In the genomic region with DNA sequence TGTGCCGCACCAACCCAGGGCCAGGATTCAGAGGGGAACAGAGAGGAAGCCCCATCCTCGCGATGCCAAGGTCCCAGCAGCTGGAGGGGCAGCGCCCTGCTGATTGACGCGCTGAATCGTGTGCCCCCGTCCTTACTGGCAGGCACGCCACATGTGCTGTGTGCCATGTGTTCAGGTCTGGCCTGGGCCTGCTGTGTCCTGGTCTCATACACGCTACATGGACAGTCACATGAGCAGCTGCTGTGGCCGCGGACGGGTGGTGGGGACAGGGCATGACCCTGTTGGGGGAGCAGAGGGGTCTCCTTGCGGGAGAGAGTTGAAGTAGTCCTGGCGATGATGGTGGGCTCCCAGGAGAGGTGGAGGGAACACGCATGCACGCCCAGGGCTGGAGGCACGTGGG, we compare ENCODE assay signal across 2 cellular contexts.
TF ChIP-seq lines count a peak whose summit lies in the region.

No MANE protein-coding gene starts in this region.

TF ChIP-seq in IMR-90, 13 proteins besides CTCF, POLR2A, EP300 and RAD21:
- TF ChIP-seq CHD1 (IDR thresholded peaks at IDR 0.05; ENCODE audit: low read depth, low read length) (no peak), RFX5 (IDR thresholded peaks at IDR 0.05; ENCODE audit: low read depth, low read length) (no peak), RCOR1 (IDR thresholded peaks at IDR 0.05; ENCODE audit: insufficient replicate concordance, low read length) (no peak), NFE2L2 (IDR thresholded peaks at IDR 0.05; ENCODE audit: low read depth, low read length) (no peak), MXI1 (IDR thresholded peaks at IDR 0.05; ENCODE audit: borderline replicate concordance, low read depth, low read length) (no peak)
- TF ChIP-seq, protein P1, sequence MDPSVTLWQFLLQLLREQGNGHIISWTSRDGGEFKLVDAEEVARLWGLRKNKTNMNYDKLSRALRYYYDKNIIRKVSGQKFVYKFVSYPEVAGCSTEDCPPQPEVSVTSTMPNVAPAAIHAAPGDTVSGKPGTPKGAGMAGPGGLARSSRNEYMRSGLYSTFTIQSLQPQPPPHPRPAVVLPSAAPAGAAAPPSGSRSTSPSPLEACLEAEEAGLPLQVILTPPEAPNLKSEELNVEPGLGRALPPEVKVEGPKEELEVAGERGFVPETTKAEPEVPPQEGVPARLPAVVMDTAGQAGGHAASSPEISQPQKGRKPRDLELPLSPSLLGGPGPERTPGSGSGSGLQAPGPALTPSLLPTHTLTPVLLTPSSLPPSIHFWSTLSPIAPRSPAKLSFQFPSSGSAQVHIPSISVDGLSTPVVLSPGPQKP (IDR thresholded peaks at IDR 0.05; ENCODE audit: borderline replicate concordance, low read depth, low read length): no peak

TF ChIP-seq in HepG2, 621 proteins besides CTCF, POLR2A, EP300 and RAD21:
- TF ChIP-seq, protein P2, sequence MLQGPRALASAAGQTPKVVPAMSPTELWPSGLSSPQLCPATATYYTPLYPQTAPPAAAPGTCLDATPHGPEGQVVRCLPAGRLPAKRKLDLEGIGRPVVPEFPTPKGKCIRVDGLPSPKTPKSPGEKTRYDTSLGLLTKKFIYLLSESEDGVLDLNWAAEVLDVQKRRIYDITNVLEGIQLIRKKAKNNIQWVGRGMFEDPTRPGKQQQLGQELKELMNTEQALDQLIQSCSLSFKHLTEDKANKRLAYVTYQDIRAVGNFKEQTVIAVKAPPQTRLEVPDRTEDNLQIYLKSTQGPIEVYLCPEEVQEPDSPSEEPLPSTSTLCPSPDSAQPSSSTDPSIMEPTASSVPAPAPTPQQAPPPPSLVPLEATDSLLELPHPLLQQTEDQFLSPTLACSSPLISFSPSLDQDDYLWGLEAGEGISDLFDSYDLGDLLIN (CRISPR knock-in tag; IDR thresholded peaks at IDR 0.05; ENCODE audit: borderline replicate concordance): no peak
- TF ChIP-seq, protein P3, sequence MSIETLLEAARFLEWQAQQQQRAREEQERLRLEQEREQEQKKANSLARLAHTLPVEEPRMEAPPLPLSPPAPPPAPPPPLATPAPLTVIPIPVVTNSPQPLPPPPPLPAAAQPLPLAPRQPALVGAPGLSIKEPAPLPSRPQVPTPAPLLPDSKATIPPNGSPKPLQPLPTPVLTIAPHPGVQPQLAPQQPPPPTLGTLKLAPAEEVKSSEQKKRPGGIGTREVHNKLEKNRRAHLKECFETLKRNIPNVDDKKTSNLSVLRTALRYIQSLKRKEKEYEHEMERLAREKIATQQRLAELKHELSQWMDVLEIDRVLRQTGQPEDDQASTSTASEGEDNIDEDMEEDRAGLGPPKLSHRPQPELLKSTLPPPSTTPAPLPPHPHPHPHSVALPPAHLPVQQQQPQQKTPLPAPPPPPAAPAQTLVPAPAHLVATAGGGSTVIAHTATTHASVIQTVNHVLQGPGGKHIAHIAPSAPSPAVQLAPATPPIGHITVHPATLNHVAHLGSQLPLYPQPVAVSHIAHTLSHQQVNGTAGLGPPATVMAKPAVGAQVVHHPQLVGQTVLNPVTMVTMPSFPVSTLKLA (IDR thresholded peaks at IDR 0.05): peak; percentile 75
- TF ChIP-seq EED (CRISPR knock-in tag; IDR thresholded peaks at IDR 0.05) (0 out of 2 replicates have a peak, but pooled peaks have one; percentile 30), KLF6 (CRISPR knock-in tag; IDR thresholded peaks at IDR 0.05) (no peak)
